ENCODE assay signal across 16 cellular contexts in the genomic region with DNA sequence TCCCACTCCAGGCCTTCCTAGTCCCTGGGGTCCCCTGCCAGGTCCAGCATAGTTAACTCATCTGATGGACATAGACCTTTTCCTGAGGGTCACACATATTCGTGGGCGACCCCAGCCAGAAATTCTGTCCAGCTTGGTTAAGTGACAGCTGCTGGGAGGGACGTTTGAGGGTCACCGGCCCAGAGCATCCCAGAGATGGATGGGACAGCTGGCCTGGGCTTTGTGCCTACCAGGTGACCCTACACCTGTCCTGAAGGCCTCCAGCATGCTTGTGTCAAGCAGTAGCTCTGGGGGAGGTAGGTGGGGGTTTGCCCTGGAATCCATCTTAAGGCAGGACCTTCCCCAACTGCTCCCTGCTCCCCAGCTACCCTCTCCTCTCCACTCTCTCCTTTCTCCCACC. TPM values are rescaled to one million over a fixed set of nuclear protein-coding genes. Genes with fewer than 3 reads are reported as not detected.
DNase-seq lines count a peak whose midpoint lies in the region; ATAC-seq and TF ChIP-seq lines count a peak whose summit lies in the region.
"Had no signal": no experiment of that assay in that cellular context is flagged by ENCODE, and none has a peak within 500 bp of the region (broad histone marks: within the 10 kb centered on the region; RNA-seq: fewer than 3 reads in every experiment).

No MANE protein-coding gene starts in this region.

- H2AK5ac ChIP-seq in trophoblast cell (ENCODE audit: low read length): peak overlapping the region; percentile 65

- DNase-seq in HCT116 (ENCODE audit: low read depth, low spot score) (no peak), WTC11 (ENCODE audit: low spot score) (no peak), trophoblast cell (peak in 1 of 2 donors; percentile 9), H4 (ENCODE audit: low spot score) (no peak), islet precursor cell (no peak), HCEC 1CT (no peak)
- DNase-seq: activated CD4-positive, CD25-positive, alpha-beta regulatory T cell treated with anti-CD3 and anti-CD28 coated beads, Interleukin-2, amount 50 U/mL, for 72 hours; activated naive CD4-positive, alpha-beta T cell treated with anti-CD3 and anti-CD28 coated beads for 36 hours; head of caudate nucleus; left colon; NCI-H1436 treated with DMSO at 0.1 percent for 48 hours; NCI-H345; stimulated activated CD4-positive, alpha-beta T cell treated with anti-CD3 and anti-CD28 coated beads, Interleukin-15, amount 100 ng/mL, for 24 hours had no signal

- H2BK5ac ChIP-seq in trophoblast cell (ENCODE audit: low read depth, low read length, poor library complexity): peak overlapping the region; percentile 96

- ATAC-seq in HCT116 (no peak), WTC11 (no peak), HG02588 (IDR thresholded peaks at IDR 0.05; ENCODE audit: unreplicated experiment) (no peak)

- no peak overlapping the region for H3K27ac ChIP-seq in HCT116 (ENCODE audit: low read depth, low read length)
- H3K27ac ChIP-seq in iPS-20b (ENCODE audit: low read length): peak overlapping the region; percentile 77
- H3K27ac ChIP-seq in trophoblast cell (ENCODE audit: low read depth, low read length): peak overlapping the region; percentile 98

- no CpG with 5 or more reads among the region's 4 CpGs for WGBS in trophoblast cell (ENCODE audit: extremely low coverage, insufficient coverage, insufficient read length)

- peak overlapping the region; percentile 99 for H3K27ac Mint-ChIP-seq in WTC11
- H3K27ac Mint-ChIP-seq: activated naive CD4-positive, alpha-beta T cell treated with anti-CD3 and anti-CD28 coated beads for 36 hours had no signal

- H3K4me2 ChIP-seq in HCT116 (ENCODE audit: low read length) (peak overlapping the region; percentile 58), trophoblast cell (ENCODE audit: low read length) (peak overlapping the region; percentile 42)

- no peak overlapping the region for H2AFZ ChIP-seq in HCT116 (ENCODE audit: low read depth, low read length, poor library complexity, severe bottlenecking)
- peak overlapping the region; percentile 59 for H2AFZ ChIP-seq in trophoblast cell (ENCODE audit: insufficient read depth, low read length, poor library complexity)

- H3K27me3 Mint-ChIP-seq in WTC11 (ENCODE audit: low read depth): no peaks in the 10 kb centered on the region; the same call in 1 of the 2 replicates

- H3K4me1 Mint-ChIP-seq in WTC11: peaks cover 47% of the 10 kb centered on the region

- no peaks in the 10 kb centered on the region for H3K79me2 ChIP-seq in HCT116 (ENCODE audit: insufficient read depth, low read length)
- H3K79me2 ChIP-seq in trophoblast cell (ENCODE audit: control insufficient read depth, insufficient read depth, low read length, poor library complexity): peaks cover 10% of the 10 kb centered on the region

- H3K9me3 ChIP-seq in HCT116 (ENCODE audit: control insufficient read depth in 1 of 2, insufficient read depth in 1 of 2, low read depth in 1 of 2, low read length in 2 of 2) (no peaks in the 10 kb centered on the region), iPS-20b (ENCODE audit: insufficient read depth, low read depth, low read length) (no peaks in the 10 kb centered on the region), trophoblast cell (ENCODE audit: insufficient read depth, low read depth, low read length) (no peaks in the 10 kb centered on the region)
- H3K9me3 ChIP-seq: esophagus muscularis mucosa had no signal

- H2BK120ac ChIP-seq in trophoblast cell (ENCODE audit: insufficient read depth, low read length, poor library complexity): peak overlapping the region; percentile 98

- H3K4me1 ChIP-seq in HCT116 (ENCODE audit: control insufficient read depth in 1 of 2, insufficient read depth in 2 of 2, low read length in 2 of 2) (peaks cover 27 to 49% of the 10 kb centered on the region in 2 experiments), iPS-20b (ENCODE audit: insufficient read depth, low read length) (peaks cover 36% of the 10 kb centered on the region), trophoblast cell (ENCODE audit: control insufficient read depth in 1 of 2, insufficient read depth in 2 of 2, low read length in 2 of 2) (peaks cover 45 to 60% of the 10 kb centered on the region in 2 experiments)

- POLR2A ChIA-PET in HCT116 (lab: Charles Lee): no interaction called here
- POLR2A ChIA-PET in WTC11 (lab: Charles Lee): interaction anchor here (0.6 to 6.7 kb wide), 4 partner anchors 10 to 845 kb away, joined by 3 to 125 read pairs (median 6); a partner anchor contains a TSS

- no peaks in the 10 kb centered on the region for H4K20me1 ChIP-seq in HCT116 (ENCODE audit: insufficient read depth)

- H3K9ac ChIP-seq in HCT116 (ENCODE audit: low read length) (no peak overlapping the region), iPS-20b (ENCODE audit: low read depth, low read length) (peak overlapping the region; percentile 77; the same call in 1 of the 2 replicates), trophoblast cell (ENCODE audit: low read length) (no peak overlapping the region)

- H3K18ac ChIP-seq in trophoblast cell (ENCODE audit: low read length): peak overlapping the region; percentile 83

- no peak overlapping the region for H3K23ac ChIP-seq in trophoblast cell (ENCODE audit: low read length)

- H3K4me3 ChIP-seq in HCT116 (replicated peaks in 1 of 2; ENCODE audit: low read depth in 1 of 2, low read length in 2 of 2) (no peak overlapping the region), iPS-20b (ENCODE audit: low read length) (peak overlapping the region; percentile 24; the same call in 1 of the 2 replicates), trophoblast cell (ENCODE audit: low read depth, low read length) (no peak overlapping the region)
- H3K4me3 ChIP-seq: esophagus muscularis mucosa had no signal

- H3K9me2 ChIP-seq in HCT116 (ENCODE audit: insufficient read depth): no peaks in the 10 kb centered on the region

- peak overlapping the region; percentile 26 for H3K4me3 Mint-ChIP-seq in WTC11
- H3K4me3 Mint-ChIP-seq: activated naive CD4-positive, alpha-beta T cell treated with anti-CD3 and anti-CD28 coated beads for 36 hours had no signal

- no peaks in the 10 kb centered on the region for H3K36me3 Mint-ChIP-seq in WTC11

- peak overlapping the region; percentile 99 for H4K91ac ChIP-seq in trophoblast cell (ENCODE audit: low read depth, low read length)

- RAD21 ChIA-PET in HCT116 (lab: Charles Lee; ENCODE audit: low non-redundant PET in 1 of 2, low total read pairs in 2 of 2, uncharacterized antibody in 2 of 2, unreplicated experiment in 2 of 2): no interaction called here

- peak overlapping the region; percentile 87 for H4K8ac ChIP-seq in trophoblast cell (ENCODE audit: low read depth, low read length)

- BruUV-seq in HCT116 (replicated peaks; lab: Mats Ljungman, UMichigan): no TSS peak

- H3K9me3 Mint-ChIP-seq in WTC11: no peaks in the 10 kb centered on the region
- H3K9me3 Mint-ChIP-seq: activated naive CD4-positive, alpha-beta T cell treated with anti-CD3 and anti-CD28 coated beads for 36 hours had no signal

- CTCF ChIA-PET in HCT116 (lab: Charles Lee): interaction anchor here (3.3 kb wide), 1 partner anchor 12 kb away, joined by 14 read pairs; no protein-coding TSS in a partner anchor
- CTCF ChIA-PET in WTC11 (lab: Charles Lee): interaction anchor here (0.6 to 4.1 kb wide), 7 partner anchors 8 to 240 kb away, joined by 3 to 33 read pairs (median 10); a partner anchor contains a TSS

- H4K12ac ChIP-seq in trophoblast cell (ENCODE audit: low read depth, low read length): peak overlapping the region; percentile 5

- peak overlapping the region; percentile 56 for H3K4ac ChIP-seq in trophoblast cell (ENCODE audit: low read depth, low read length)

- H2BK12ac ChIP-seq in trophoblast cell (ENCODE audit: low read length): peak overlapping the region; percentile 92

- H3K14ac ChIP-seq in trophoblast cell (ENCODE audit: low read length): peak overlapping the region; percentile 90

- no peak for TF ChIP-seq CTCF in HCT116 (IDR thresholded peaks at IDR 0.05 in 2 of 3, conservative IDR thresholded peaks at IDR 0.05 in 1 of 3; ENCODE audit: borderline replicate concordance in 1 of 3, insufficient read depth in 1 of 3, low read depth in 2 of 3, low read length in 2 of 3)
- TF ChIP-seq CTCF in WTC11 (IDR thresholded peaks at IDR 0.05): no peak

- TF ChIP-seq POLR2A in HCT116 (IDR thresholded peaks at IDR 0.05; ENCODE audit: borderline replicate concordance, extremely low read depth, insufficient read depth, insufficient read length): no peak

- peaks cover 61% of the 10 kb centered on the region for H3K79me1 ChIP-seq in trophoblast cell (ENCODE audit: low read length)

- H3K27me3 ChIP-seq in HCT116 (ENCODE audit: insufficient read depth, low read length) (no peaks in the 10 kb centered on the region), iPS-20b (ENCODE audit: insufficient read depth, low read length) (no peaks in the 10 kb centered on the region), trophoblast cell (ENCODE audit: insufficient read depth, low read length) (no peaks in the 10 kb centered on the region)
- H3K27me3 ChIP-seq: esophagus muscularis mucosa had no signal

- intact Hi-C loops in HCT116 (cut with micrococcal nuclease): no loop called here

- no peak for TF ChIP-seq RAD21 in HCT116 (IDR thresholded peaks at IDR 0.05; ENCODE audit: low read depth)

- H3K36me3 ChIP-seq in HCT116 (ENCODE audit: control insufficient read depth in 1 of 2, insufficient read depth in 2 of 2, low read length in 2 of 2) (no peaks in the 10 kb centered on the region), iPS-20b (ENCODE audit: insufficient read depth, low read depth, low read length) (no peaks in the 10 kb centered on the region), trophoblast cell (ENCODE audit: control insufficient read depth in 1 of 2, insufficient read depth in 2 of 2, low read length in 2 of 2) (no peaks in the 10 kb centered on the region)
- H3K36me3 ChIP-seq: esophagus muscularis mucosa had no signal

RNA-seq across cellular contexts. Expression of a gene that starts 9.1 kb away (rescaled TPM):
- 99.9 TPM for total RNA-seq in HCT116 (2021; ENCODE audit: unreplicated experiment)
- 45.8 and 46.7 TPM in 2 replicates for polyA plus RNA-seq in HCT116 (2012)
- total RNA-seq in WTC11 (2021): 113 to 119 TPM (median 115 TPM) in 3 replicates
- polyA plus RNA-seq in trophoblast cell (2013): 255 and 272 TPM in 2 replicates
- 30.8 and 32.4 TPM in 2 replicates for total RNA-seq in H4 (2014; rRNA removed; shearing (Covaris generic))

RNA-seq across cellular contexts. Expression of a gene that starts 31.8 kb away (rescaled TPM):
- total RNA-seq in HCT116 (2021; ENCODE audit: unreplicated experiment) (11.3 TPM), WTC11 (2021) (11.0 to 12.7 TPM (median 11.5 TPM) in 3 replicates)
- polyA plus RNA-seq in HCT116 (2012): 6.8 and 9.0 TPM in 2 replicates
- polyA plus RNA-seq in trophoblast cell (2013): 11.3 and 12.5 TPM in 2 replicates
- total RNA-seq in H4 (2014; rRNA removed; shearing (Covaris generic)): 1.1 and 1.3 TPM in 2 replicates

RNA-seq across cellular contexts. Expression of a gene that starts 38.7 kb away (rescaled TPM):
- 4.8 TPM for total RNA-seq in HCT116 (2021; ENCODE audit: unreplicated experiment)
- 7.7 and 8.2 TPM in 2 replicates for polyA plus RNA-seq in HCT116 (2012)
- 54.6 to 66.6 TPM (median 57.8 TPM) in 3 replicates for total RNA-seq in WTC11 (2021)
- 8.2 and 8.8 TPM in 2 replicates for polyA plus RNA-seq in trophoblast cell (2013)
- 1.2 TPM in 1 of 2 replicates, not detected in the other for total RNA-seq in H4 (2014; rRNA removed; shearing (Covaris generic))

RNA-seq across cellular contexts. Expression of a gene that starts 48.7 kb away (rescaled TPM):
- 11.9 TPM for total RNA-seq in HCT116 (2021; ENCODE audit: unreplicated experiment)
- polyA plus RNA-seq in HCT116 (2012): 8.0 and 11.1 TPM in 2 replicates
- total RNA-seq in WTC11 (2021): 10.1 to 11.9 TPM (median 11.5 TPM) in 3 replicates
- polyA plus RNA-seq in trophoblast cell (2013): 6.3 and 6.5 TPM in 2 replicates
- total RNA-seq in H4 (2014; rRNA removed; shearing (Covaris generic)): 23.8 and 27.6 TPM in 2 replicates

RNA-seq across cellular contexts. Expression of a gene that starts 49.2 kb away (rescaled TPM):
- 497 TPM for total RNA-seq in HCT116 (2021; ENCODE audit: unreplicated experiment)
- polyA plus RNA-seq in HCT116 (2012): 389 and 390 TPM in 2 replicates
- total RNA-seq in WTC11 (2021): 367 to 398 TPM (median 389 TPM) in 3 replicates
- polyA plus RNA-seq in trophoblast cell (2013): 556 and 567 TPM in 2 replicates
- total RNA-seq in H4 (2014; rRNA removed; shearing (Covaris generic)): 283 and 305 TPM in 2 replicates
